ENCODE assay signal across 19 cellular contexts in the genomic region with DNA sequence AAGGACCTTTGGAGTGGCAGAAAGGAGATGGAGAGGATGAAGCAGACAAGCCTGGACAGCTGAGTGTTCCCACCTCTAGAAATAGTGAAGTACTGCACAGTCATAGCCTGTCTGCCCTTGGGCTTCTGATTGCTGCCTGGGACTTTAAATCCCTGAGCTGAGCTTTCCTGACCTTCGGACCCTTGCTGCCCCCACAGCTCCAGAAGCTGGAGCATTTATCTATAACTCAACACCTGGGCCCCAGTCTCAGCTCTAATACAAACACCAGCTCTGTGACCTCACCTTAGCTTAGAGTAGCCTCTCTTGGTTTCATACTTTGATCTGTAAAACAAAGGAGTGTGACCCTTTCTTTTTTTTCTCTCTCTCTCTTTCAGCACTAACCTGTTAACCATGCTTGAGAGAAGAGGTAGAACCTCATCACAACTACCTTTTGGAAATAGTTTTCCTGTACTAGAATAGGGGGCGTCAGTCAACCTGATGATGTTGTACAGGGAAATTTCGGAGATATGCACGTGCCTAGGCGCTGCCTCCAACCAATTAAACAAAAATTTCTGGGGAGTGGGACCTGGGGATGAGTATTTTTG. TPM values are rescaled to one million over a fixed set of nuclear protein-coding genes. Genes with fewer than 3 reads are reported as not detected.
DNase-seq lines count a peak whose midpoint lies in the region; ATAC-seq and TF ChIP-seq lines count a peak whose summit lies in the region.
"Had no signal": no experiment of that assay in that cellular context is flagged by ENCODE, and none has a peak within 500 bp of the region (broad histone marks: within the 10 kb centered on the region; RNA-seq: fewer than 3 reads in every experiment).

No MANE protein-coding gene starts in this region.

- 84 to 88% (median 86%) methylated on average over 5 of the region's 5 CpGs for WGBS in heart left ventricle, 4 donors
- 37% methylated on average over 5 of the region's 5 CpGs for WGBS in liver
- WGBS in aorta, 2 donors: 94 to 95% methylated on average over 5 of the region's 5 CpGs

- H3K27me3 ChIP-seq in heart left ventricle (no peaks in the 10 kb centered on the region), right atrium auricular region (no peaks in the 10 kb centered on the region), liver (ENCODE audit: control insufficient read depth in 4 of 4, insufficient read depth in 4 of 4, low read length in 3 of 4) (no peaks in the 10 kb centered on the region), aorta (ENCODE audit: control insufficient read depth in 1 of 2, insufficient read depth in 2 of 2, low read length in 1 of 2) (no peaks in the 10 kb centered on the region)
- H3K27me3 ChIP-seq: colonic mucosa, Peyer's patch, suprapubic skin had no signal

- TF ChIP-seq POLR2A in heart left ventricle (IDR thresholded peaks at IDR 0.05): no peak

- ATAC-seq in heart left ventricle (peak in 3 of 4 donors; percentile 56 to 66 (median 62)), aorta (ENCODE audit: low FRiP score) (no peak), GM19324 (IDR thresholded peaks at IDR 0.05; ENCODE audit: low FRiP score, unreplicated experiment) (no peak)
- ATAC-seq: activated T-cell treated with anti-CD3 and anti-CD28 coated beads, Interleukin-2, amount 50 U/mL, for 72 hours had no signal

- H3K4me3 ChIP-seq in heart left ventricle (no peak overlapping the region), right atrium auricular region (no peak overlapping the region), epithelial cell of esophagus (ENCODE audit: low read length) (no peak overlapping the region), liver (ENCODE audit: low read depth in 1 of 3, low read length in 3 of 3) (no peak overlapping the region), aorta (ENCODE audit: low read length in 2 of 2) (no peak overlapping the region)
- H3K4me3 ChIP-seq: colonic mucosa, GM23248, Peyer's patch, suprapubic skin had no signal

- H3K9me3 ChIP-seq in heart left ventricle: no peaks in the 10 kb centered on the region
- H3K9me3 ChIP-seq in right atrium auricular region: no peaks in the 10 kb centered on the region
- H3K9me3 ChIP-seq in liver (ENCODE audit: control insufficient read depth in 4 of 4, low read length in 3 of 4): no peaks in the 10 kb centered on the region
- no peaks in the 10 kb centered on the region for H3K9me3 ChIP-seq in aorta (ENCODE audit: control insufficient read depth, low read length)
- H3K9me3 ChIP-seq: colonic mucosa, Peyer's patch, SK-N-SH, suprapubic skin had no signal

- TF ChIP-seq RAD21 in liver (IDR thresholded peaks at IDR 0.05): peak; percentile 61 to 72

- H3K27ac ChIP-seq in heart left ventricle (peak overlapping the region in 1 of 12 donors; percentile 39), right atrium auricular region (no peak overlapping the region), liver (ENCODE audit: low read depth in 1 of 2, low read length in 2 of 2) (peak overlapping the region; percentile 63 to 75), aorta (ENCODE audit: low read depth in 1 of 2, low read length in 2 of 2) (peak overlapping the region; percentile 53 to 62)
- H3K27ac ChIP-seq: colonic mucosa, GM23248, Peyer's patch, suprapubic skin had no signal

- H3K36me3 ChIP-seq in heart left ventricle: no peaks in the 10 kb centered on the region
- no peaks in the 10 kb centered on the region for H3K36me3 ChIP-seq in right atrium auricular region
- H3K36me3 ChIP-seq in liver (ENCODE audit: control insufficient read depth in 4 of 4, insufficient read depth in 3 of 4, low read depth in 1 of 4, low read length in 3 of 4): no peaks in the 10 kb centered on the region
- H3K36me3 ChIP-seq in aorta (ENCODE audit: control insufficient read depth in 1 of 2, insufficient read depth in 2 of 2, low read length in 1 of 2): no peaks in the 10 kb centered on the region
- H3K36me3 ChIP-seq: colonic mucosa, Peyer's patch, suprapubic skin had no signal

- intact Hi-C loops in heart left ventricle (cut with DNase I): loop anchor here in 1 of 10 donors (5.0 kb wide), 1 partner anchor 350 kb away; no protein-coding TSS in a partner anchor
- intact Hi-C loops in aorta (cut with DNase I): no loop called here

- DNase-seq in heart left ventricle (no peak), right atrium auricular region (ENCODE audit: low spot score) (no peak), epithelial cell of esophagus (ENCODE audit: low read depth) (peak; percentile 18), aorta (no peak), NCI-H526 treated with DMSO at 0.1 percent for 48 hours (lab: John Stamatoyannopoulos, UW) (no peak), cerebellum (ENCODE audit: low spot score) (no peak)
- DNase-seq: activated CD4-positive, alpha-beta T cell treated with anti-CD3 and anti-CD28 coated beads for 1 hour; activated T-cell treated with anti-CD3 and anti-CD28 coated beads, Interleukin-2, amount 50 U/mL, for 72 hours; colonic mucosa; GM23248; NCI-H187 treated with DMSO at 0.1 percent for 48 hours; NCI-H2227 treated with DMSO at 0.1 percent for 48 hours; SK-N-SH; stimulated activated CD4-positive, alpha-beta T cell treated with anti-CD3 and anti-CD28 coated beads, Interleukin-15, amount 100 ng/mL, for 24 hours; T1000 had no signal

- H3K9ac ChIP-seq in liver (ENCODE audit: low read depth in 1 of 2, low read length in 2 of 2): peak overlapping the region in 1 of 2 donors; percentile 8
- H3K9ac ChIP-seq: GM23248, SK-N-SH had no signal

- no peak for TF ChIP-seq CTCF in heart left ventricle (IDR thresholded peaks at IDR 0.05)
- no peak for TF ChIP-seq CTCF in right atrium auricular region (IDR thresholded peaks at IDR 0.05)
- TF ChIP-seq CTCF in epithelial cell of esophagus (IDR thresholded peaks at IDR 0.05; ENCODE audit: insufficient read depth, low read depth, low read length, missing control alignments): no peak
- TF ChIP-seq CTCF in liver (IDR thresholded peaks at IDR 0.05; ENCODE audit: low read depth, low read length, missing input control): no peak

- H3K4me1 ChIP-seq in heart left ventricle (peaks cover 0 to 28% (median 8%) of the 10 kb centered on the region in 12 donors), right atrium auricular region (no peaks in the 10 kb centered on the region), liver (ENCODE audit: control insufficient read depth in 4 of 4, insufficient read depth in 4 of 4, low read length in 3 of 4) (peaks cover 3 to 49% (median 32%) of the 10 kb centered on the region in 4 donors), aorta (ENCODE audit: control insufficient read depth in 1 of 2, insufficient read depth in 2 of 2, low read length in 2 of 2) (peaks cover 2 to 4% of the 10 kb centered on the region in 2 donors)
- H3K4me1 ChIP-seq: colonic mucosa, suprapubic skin had no signal

TF ChIP-seq in liver, 16 proteins besides CTCF, POLR2A, EP300 and RAD21 (continues in another document):
- no peak for TF ChIP-seq GABPA (IDR thresholded peaks at IDR 0.05 in 1 of 2, conservative IDR thresholded peaks at IDR 0.05 in 1 of 2)
- peak; percentile 52 for TF ChIP-seq FOXA2 (IDR thresholded peaks at IDR 0.05)
- peak; percentile 96 to 98 for TF ChIP-seq HNF4A (conservative IDR thresholded peaks at IDR 0.05)
- TF ChIP-seq NR2F2 (IDR thresholded peaks at IDR 0.05): peak; percentile 56
- peak; percentile 68 for TF ChIP-seq ATF3 (IDR thresholded peaks at IDR 0.05)
- TF ChIP-seq, protein P1, sequence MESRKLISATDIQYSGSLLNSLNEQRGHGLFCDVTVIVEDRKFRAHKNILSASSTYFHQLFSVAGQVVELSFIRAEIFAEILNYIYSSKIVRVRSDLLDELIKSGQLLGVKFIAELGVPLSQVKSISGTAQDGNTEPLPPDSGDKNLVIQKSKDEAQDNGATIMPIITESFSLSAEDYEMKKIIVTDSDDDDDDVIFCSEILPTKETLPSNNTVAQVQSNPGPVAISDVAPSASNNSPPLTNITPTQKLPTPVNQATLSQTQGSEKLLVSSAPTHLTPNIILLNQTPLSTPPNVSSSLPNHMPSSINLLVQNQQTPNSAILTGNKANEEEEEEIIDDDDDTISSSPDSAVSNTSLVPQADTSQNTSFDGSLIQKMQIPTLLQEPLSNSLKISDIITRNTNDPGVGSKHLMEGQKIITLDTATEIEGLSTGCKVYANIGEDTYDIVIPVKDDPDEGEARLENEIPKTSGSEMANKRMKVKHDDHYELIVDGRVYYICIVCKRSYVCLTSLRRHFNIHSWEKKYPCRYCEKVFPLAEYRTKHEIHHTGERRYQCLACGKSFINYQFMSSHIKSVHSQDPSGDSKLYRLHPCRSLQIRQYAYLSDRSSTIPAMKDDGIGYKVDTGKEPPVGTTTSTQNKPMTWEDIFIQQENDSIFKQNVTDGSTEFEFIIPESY (IDR thresholded peaks at IDR 0.05): peak; percentile 70
- TF ChIP-seq RXRA (IDR thresholded peaks at IDR 0.05): peak; percentile 87 to 90
- TF ChIP-seq HNF4G (IDR thresholded peaks at IDR 0.05): peak; percentile 96
- TF ChIP-seq YY1 (IDR thresholded peaks at IDR 0.05): peak; percentile 57
- no peak for TF ChIP-seq FOXA1 (IDR thresholded peaks at IDR 0.05)

RNA-seq across cellular contexts. Expression of gene ELL2, which starts 25.4 kb away (rescaled TPM):
- total RNA-seq in heart left ventricle: 10 to 100 TPM; 15.4 to 74.5 (median 31.1) TPM
- 10 to 100 TPM in 1 of 2 donors, 1 to 10 TPM in 1; 6.7 to 68.2 TPM for polyA plus RNA-seq in heart left ventricle
- 10 to 100 TPM; 28.8 to 29.1 TPM for total RNA-seq in right atrium auricular region
- total RNA-seq in liver: 10 to 100 TPM; 53.9 to 64.5 TPM
- 10 to 100 TPM; 21.0 to 37.9 TPM for polyA plus RNA-seq in liver
- total RNA-seq in aorta: 100 to 1,000 TPM; 107 to 207 TPM
- polyA plus RNA-seq in aorta: 10 to 100 TPM; 36.6 to 48.3 TPM
- total RNA-seq in cerebellum: 5.4 TPM

Comparison
In these comparisons a context has a peak if more than half of its experiments do, and no peak if none do; other contexts are left out.
1. ATAC-seq: peak in heart left ventricle (3 of 4); none in aorta (single experiment) and GM19324 (single experiment).
2. H3K27ac ChIP-seq: peak in liver (2 of 2) and aorta (2 of 2); none in right atrium auricular region (0 of 2).